23 cellular contexts compared by ENCODE assay signal in the genomic region with DNA sequence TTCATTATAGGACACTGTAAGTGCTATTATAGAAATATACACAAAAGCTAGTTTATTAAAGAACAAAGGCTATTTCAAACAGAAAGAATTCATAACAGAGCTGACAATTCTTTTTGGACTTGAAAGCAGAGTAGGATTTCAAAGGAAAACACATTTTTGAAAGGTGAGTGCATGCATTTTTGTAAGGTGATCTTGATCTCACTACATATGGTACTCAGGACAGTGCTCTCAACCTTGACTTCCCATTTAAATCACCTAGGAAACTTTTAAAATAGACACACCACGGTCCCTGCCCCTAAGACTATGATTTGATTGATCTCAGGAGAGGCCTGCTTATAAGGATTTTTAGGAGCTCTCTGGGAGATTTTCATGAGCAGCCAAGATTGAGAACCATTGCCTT.
"Had no signal": no experiment of that assay in that cellular context is flagged by ENCODE, and none has a peak within 500 bp of the region (broad histone marks: within the 10 kb centered on the region; RNA-seq: fewer than 3 reads in every experiment).

No MANE protein-coding gene starts in this region.

- DNase-seq: effector memory CD4-positive, alpha-beta T cell; glutamatergic neuron; immature natural killer cell; kidney; midbrain; occipital lobe; pancreas; psoas muscle; retina; right lobe of liver; stimulated activated CD4-positive, alpha-beta T cell treated with anti-CD3 and anti-CD28 coated beads, Interleukin-4, amount 100 ng/mL, for 1 hour; stimulated activated CD8-positive, alpha-beta memory T cell treated with anti-CD3 and anti-CD28 coated beads, Interleukin-4, amount 100 ng/mL, for 48 hours; stimulated activated naive CD8-positive, alpha-beta T cell treated with anti-CD3 and anti-CD28 coated beads, Interleukin-15, Interleukin-2, amounts not matched to agents 100 U/mL and 50 U/mL, for 24 hours; thyroid gland had no signal

- H3K4me2 ChIP-seq: neural progenitor cell had no signal

- H3K4me1 Mint-ChIP-seq: immature natural killer cell; neural progenitor cell; stimulated activated effector memory CD8-positive, alpha-beta T cell treated with anti-CD3 and anti-CD28 coated beads, Interleukin-12 subunit alpha, Interleukin-12 subunit beta, amount 100 ng/mL, for 72 hours had no signal

- H3K27me3 ChIP-seq: esophagus muscularis mucosa, gastroesophageal sphincter, neural progenitor cell, pancreas, right lobe of liver, suprapubic skin, thyroid gland had no signal

- H3K4me1 ChIP-seq: esophagus muscularis mucosa, gastroesophageal sphincter, neural progenitor cell, pancreas, psoas muscle, right lobe of liver, suprapubic skin, thyroid gland had no signal

- H3K27ac Mint-ChIP-seq: immature natural killer cell; natural killer cell treated with Interleukin-12 subunit alpha and Interleukin-12 subunit beta and Interleukin-15 and Interleukin-18, amount 100 ng/mL, for 72 hours; neural progenitor cell; stimulated activated effector memory CD8-positive, alpha-beta T cell treated with anti-CD3 and anti-CD28 coated beads, Interleukin-12 subunit alpha, Interleukin-12 subunit beta, amount 100 ng/mL, for 72 hours; type B pancreatic cell had no signal

- H3K9ac ChIP-seq: neural progenitor cell had no signal

- H3K4me3 Mint-ChIP-seq: immature natural killer cell; natural killer cell treated with Interleukin-12 subunit alpha and Interleukin-12 subunit beta and Interleukin-15 and Interleukin-18, amount 100 ng/mL, for 72 hours; neural progenitor cell; stimulated activated effector memory CD8-positive, alpha-beta T cell treated with anti-CD3 and anti-CD28 coated beads, Interleukin-12 subunit alpha, Interleukin-12 subunit beta, amount 100 ng/mL, for 72 hours; type B pancreatic cell had no signal

- H3K4me3 ChIP-seq: esophagus muscularis mucosa, gastroesophageal sphincter, neural progenitor cell, pancreas, psoas muscle, right lobe of liver, suprapubic skin, thyroid gland had no signal

- H3K27me3 Mint-ChIP-seq: natural killer cell treated with Interleukin-12 subunit alpha and Interleukin-12 subunit beta and Interleukin-15 and Interleukin-18, amount 100 ng/mL, for 72 hours; type B pancreatic cell had no signal

- H3K9me3 Mint-ChIP-seq: neural progenitor cell, type B pancreatic cell had no signal

- H3K9me3 ChIP-seq: esophagus muscularis mucosa, gastroesophageal sphincter, pancreas, right lobe of liver, suprapubic skin, thyroid gland had no signal

- H3K36me3 ChIP-seq: esophagus muscularis mucosa, gastroesophageal sphincter, neural progenitor cell, pancreas, right lobe of liver, suprapubic skin, thyroid gland had no signal

- FAIRE-seq: urothelium cell line had no signal

- H3K36me3 Mint-ChIP-seq: immature natural killer cell; natural killer cell treated with Interleukin-12 subunit alpha and Interleukin-12 subunit beta and Interleukin-15 and Interleukin-18, amount 100 ng/mL, for 72 hours; neural progenitor cell; stimulated activated effector memory CD8-positive, alpha-beta T cell treated with anti-CD3 and anti-CD28 coated beads, Interleukin-12 subunit alpha, Interleukin-12 subunit beta, amount 100 ng/mL, for 72 hours; type B pancreatic cell had no signal

- H3K27ac ChIP-seq: epithelial cell of prostate, esophagus muscularis mucosa, gastroesophageal sphincter, neural progenitor cell, pancreas, psoas muscle, right lobe of liver, suprapubic skin, thyroid gland had no signal
